ENCODE assay signal across 8 cellular contexts in the genomic region with DNA sequence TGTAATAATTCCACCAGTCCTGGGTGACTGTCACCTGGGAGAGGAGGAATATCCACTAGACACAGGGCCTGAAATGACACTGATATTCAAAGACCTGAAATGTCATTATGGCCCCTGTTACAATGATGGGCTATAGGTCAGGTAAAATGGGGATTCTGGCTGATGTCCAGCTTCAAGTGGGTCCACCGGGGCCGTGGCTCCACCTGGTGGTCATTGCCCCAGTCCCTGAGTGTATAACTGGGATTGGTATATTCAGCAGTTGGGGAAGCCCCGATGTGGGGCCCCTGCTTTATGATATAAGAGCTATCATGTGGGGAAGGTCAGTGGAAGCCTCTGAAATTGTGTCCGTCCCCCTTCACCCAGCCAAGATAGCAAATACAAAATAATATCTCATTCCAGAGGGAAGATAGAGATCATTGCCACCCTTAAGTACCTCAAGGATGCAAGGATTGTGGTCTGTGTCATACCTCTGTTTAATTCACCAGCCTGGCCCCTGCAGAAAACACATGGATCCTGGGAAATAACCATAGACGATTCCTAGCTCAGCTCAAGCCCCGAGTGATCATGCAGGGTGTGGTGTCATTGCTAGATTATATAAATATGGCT. TPM values are rescaled to one million over a fixed set of nuclear protein-coding genes. Genes with fewer than 3 reads are reported as not detected.
A peak's percentile ranks its signal among the peaks of the same experiment; 100 is the strongest.
DNase-seq lines count a peak whose midpoint lies in the region; ATAC-seq and TF ChIP-seq lines count a peak whose summit lies in the region.

No MANE protein-coding gene starts in this region.

- no peaks in the 10 kb centered on the region for H3K9me3 Mint-ChIP-seq in CD4-positive, alpha-beta T cell

- CTCF ChIA-PET in CD4-positive, alpha-beta T cell (lab: Charles Lee), result interaction anchor here (0.6 to 5.7 kb wide), 9 partner anchors 9 to 101 kb away, joined by 3 to 77 read pairs (median 4); partner anchors contain the start of gene PLEKHO1

- peak in 7 of 10 experiments; percentile 33 to 57 (median 35) for DNase-seq in CD4-positive, alpha-beta T cell
- DNase-seq in SHP77 treated with DMSO at 0.1 percent for 48 hours (lab: John Stamatoyannopoulos, UW) (peak; percentile 60), activated gamma-delta T cell treated with Interleukin-2 at 50 U/mL for 16 hours (peak; percentile 54), glomerular visceral epithelial cell (ENCODE audit: extremely low spot score) (peak; percentile 67), posterior vena cava (ENCODE audit: low spot score) (peak; percentile 90), KG1 (lab: John Stamatoyannopoulos, UW) (no peak)

- H3K27me3 Mint-ChIP-seq in CD4-positive, alpha-beta T cell, result no peaks in the 10 kb centered on the region

- H3K9me3 ChIP-seq in CD4-positive, alpha-beta T cell (ENCODE audit: control insufficient read depth, low read length), result no peaks in the 10 kb centered on the region

- H3K27me3 ChIP-seq in CD4-positive, alpha-beta T cell (ENCODE audit: control insufficient read depth, insufficient read depth, low read length), result no peaks in the 10 kb centered on the region

- intact Hi-C loops in CD4-positive, alpha-beta T cell (cut with DNase I, micrococcal nuclease), result loop anchor here (5.0 kb wide), 1 partner anchor 207 kb away; no protein-coding TSS in a partner anchor
- intact Hi-C loops in posterior vena cava (cut with DNase I), result loop anchor here (5.0 to 10.0 kb wide), 3 partner anchors 94 to 204 kb away; no protein-coding TSS in a partner anchor

- no peak overlapping the region for H3K4me3 Mint-ChIP-seq in CD4-positive, alpha-beta T cell

- H3K27ac Mint-ChIP-seq in CD4-positive, alpha-beta T cell, result no peak overlapping the region

- peak; percentile 66 for TF ChIP-seq CTCF in CD4-positive, alpha-beta T cell (IDR thresholded peaks at IDR 0.05)

- ATAC-seq in CD4-positive, alpha-beta T cell (ENCODE audit: poor library complexity), result no peak
- ATAC-seq in HG02678 (IDR thresholded peaks at IDR 0.05; ENCODE audit: unreplicated experiment) (peak; percentile 50), HG02885 (IDR thresholded peaks at IDR 0.05; ENCODE audit: poor library complexity, unreplicated experiment) (no peak)

- H3K4me1 Mint-ChIP-seq in CD4-positive, alpha-beta T cell (ENCODE audit: low read depth), result no peaks in the 10 kb centered on the region

- H3K36me3 Mint-ChIP-seq in CD4-positive, alpha-beta T cell (ENCODE audit: low read depth), result no peaks in the 10 kb centered on the region

- POLR2A ChIA-PET in CD4-positive, alpha-beta T cell (lab: Charles Lee), result no interaction called here

- no peak overlapping the region for H3K27ac ChIP-seq in CD4-positive, alpha-beta T cell (ENCODE audit: low read depth, low read length)

RNA-seq across cellular contexts. Expression of gene PLEKHO1, which starts 19.3 kb away (rescaled TPM):
- total RNA-seq in CD4-positive, alpha-beta T cell, result 100 to 1,000 TPM in 1 of 2 experiments, 10 to 100 TPM in 1; 97.6 to 110 TPM
- total RNA-seq in posterior vena cava, result 100 to 1,000 TPM in 1 of 2 donors, 10 to 100 TPM in 1; 55.6 to 103 TPM
